ENCODE assay signal across 22 cellular contexts in the genomic region with DNA sequence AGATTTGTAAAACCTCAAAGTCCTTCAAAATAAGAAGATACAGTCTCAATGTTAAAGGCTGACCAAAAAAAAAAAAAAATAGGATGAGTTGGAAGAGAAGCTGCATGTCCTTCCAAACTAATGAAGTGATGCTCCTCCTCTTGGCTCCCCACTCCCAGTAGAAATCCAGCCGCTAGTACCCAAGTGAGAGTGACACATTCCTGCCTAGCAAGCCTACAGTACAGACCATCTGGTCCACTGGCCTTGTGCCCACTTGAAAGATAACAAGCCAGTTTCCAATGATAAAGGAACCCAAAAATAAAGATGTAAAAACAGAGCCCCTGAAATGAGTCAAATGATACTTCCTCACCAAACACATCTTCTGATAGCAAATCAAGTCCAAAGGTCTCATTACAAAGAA.
DNase-seq lines count a peak whose midpoint lies in the region; ATAC-seq and TF ChIP-seq lines count a peak whose summit lies in the region.
"Had no signal": no experiment of that assay in that cellular context is flagged by ENCODE, and none has a peak within 500 bp of the region (broad histone marks: within the 10 kb centered on the region; RNA-seq: fewer than 3 reads in every experiment).

No MANE protein-coding gene starts in this region.

- no peaks in the 10 kb centered on the region for H3K27me3 ChIP-seq in right cardiac atrium (ENCODE audit: control insufficient read depth, insufficient read depth)
- H3K27me3 ChIP-seq in effector memory CD4-positive, alpha-beta T cell (replicated peaks; ENCODE audit: control insufficient read depth, insufficient read depth, low read length, poor library complexity, severe bottlenecking): no peaks in the 10 kb centered on the region
- H3K27me3 ChIP-seq: SJCRH30 had no signal

- 42% methylated on average over 1 of the region's 1 CpG for WGBS in right cardiac atrium

- intact Hi-C loops in right cardiac atrium (cut with DNase I): no loop called here

- ATAC-seq in SK-N-SH treated with all-trans-retinoic acid at 6 μM for 48 hours: no peak
- peak; percentile 66 to 87 for ATAC-seq in right cardiac atrium
- ATAC-seq: GM12878, GM23338 had no signal

- H3K27ac ChIP-seq in right cardiac atrium (ENCODE audit: low read length): no peak overlapping the region
- H3K27ac ChIP-seq in effector memory CD4-positive, alpha-beta T cell (ENCODE audit: insufficient read depth, low read length, poor library complexity, severe bottlenecking): no peak overlapping the region
- H3K27ac ChIP-seq: 22Rv1, PC-9, RWPE1, SJCRH30 had no signal

- no peaks in the 10 kb centered on the region for H3K9me3 ChIP-seq in right cardiac atrium (ENCODE audit: control insufficient read depth, low read length)
- H3K9me3 ChIP-seq in effector memory CD4-positive, alpha-beta T cell (ENCODE audit: control insufficient read depth, low read length): no peaks in the 10 kb centered on the region
- H3K9me3 ChIP-seq: SJCRH30 had no signal

- H3K4me1 ChIP-seq in right cardiac atrium (ENCODE audit: control insufficient read depth, insufficient read depth, low read length): no peaks in the 10 kb centered on the region
- no peaks in the 10 kb centered on the region for H3K4me1 ChIP-seq in effector memory CD4-positive, alpha-beta T cell (ENCODE audit: control insufficient read depth, insufficient read depth, low read length, poor library complexity, severe bottlenecking)
- H3K4me1 ChIP-seq: SJCRH30 had no signal

- H3K4me3 ChIP-seq in right cardiac atrium (ENCODE audit: low read length): no peak overlapping the region
- H3K4me3 ChIP-seq in effector memory CD4-positive, alpha-beta T cell (ENCODE audit: insufficient read depth, low read depth, low read length, poor library complexity, severe bottlenecking): no peak overlapping the region
- H3K4me3 ChIP-seq: GM12878, GM23338, PC-9, SJCRH30 had no signal

- DNase-seq in NCI-H1694 treated with DMSO at 0.1 percent for 48 hours (lab: John Stamatoyannopoulos, UW) (peak; percentile 5), NCI-H1694 (lab: John Stamatoyannopoulos, UW) (no peak), Ammon's horn (ENCODE audit: low spot score) (peak; percentile 61), right cardiac atrium (peak in 1 of 3 donors; percentile 54), COR-L47 (lab: John Stamatoyannopoulos, UW) (no peak)
- no peak for DNase-seq in NK-92 treated with Interleukin-12 subunit alpha and Interleukin-12 subunit beta, amount 100 ng/mL, for 24 hours (lab: John Stamatoyannopoulos, UW)
- DNase-seq in effector memory CD4-positive, alpha-beta T cell: no peak
- DNase-seq: AML-193, DMS153, HCEC 1CT, Karpas-422, NCI-H1417 treated with DMSO at 0.1 percent for 48 hours, NCI-H2029, NCI-H446, NCI-H748 treated with DMSO at 0.1 percent for 48 hours, PC-9, SJCRH30 had no signal

- no peaks in the 10 kb centered on the region for H3K36me3 ChIP-seq in effector memory CD4-positive, alpha-beta T cell (ENCODE audit: control insufficient read depth, insufficient read depth, low read length)
- H3K36me3 ChIP-seq: SJCRH30 had no signal

TF ChIP-seq in SK-N-SH treated with all-trans-retinoic acid at 6 μM for 48 hours, 23 proteins besides CTCF, POLR2A, EP300 and RAD21:
- TF ChIP-seq TCF4 (CRISPR knock-in tag; IDR thresholded peaks at IDR 0.05; ENCODE audit: borderline replicate concordance): 0 out of 2 replicates have a peak, but pooled peaks have one; percentile 12
- TF ChIP-seq GLIS3 (CRISPR knock-in tag; IDR thresholded peaks at IDR 0.05): no peak

Comparison
In these comparisons a context has a peak if more than half of its experiments do, and no peak if none do; other contexts are left out.
1. DNase-seq: peak in NCI-H1694 treated with DMSO at 0.1 percent for 48 hours (single experiment) and Ammon's horn (single experiment); none in NCI-H1694 (single experiment), COR-L47 (single experiment), NK-92 treated with Interleukin-12 subunit alpha and Interleukin-12 subunit beta, amount 100 ng/mL, for 24 hours (single experiment) and effector memory CD4-positive, alpha-beta T cell (0 of 3).